In the genomic region with DNA sequence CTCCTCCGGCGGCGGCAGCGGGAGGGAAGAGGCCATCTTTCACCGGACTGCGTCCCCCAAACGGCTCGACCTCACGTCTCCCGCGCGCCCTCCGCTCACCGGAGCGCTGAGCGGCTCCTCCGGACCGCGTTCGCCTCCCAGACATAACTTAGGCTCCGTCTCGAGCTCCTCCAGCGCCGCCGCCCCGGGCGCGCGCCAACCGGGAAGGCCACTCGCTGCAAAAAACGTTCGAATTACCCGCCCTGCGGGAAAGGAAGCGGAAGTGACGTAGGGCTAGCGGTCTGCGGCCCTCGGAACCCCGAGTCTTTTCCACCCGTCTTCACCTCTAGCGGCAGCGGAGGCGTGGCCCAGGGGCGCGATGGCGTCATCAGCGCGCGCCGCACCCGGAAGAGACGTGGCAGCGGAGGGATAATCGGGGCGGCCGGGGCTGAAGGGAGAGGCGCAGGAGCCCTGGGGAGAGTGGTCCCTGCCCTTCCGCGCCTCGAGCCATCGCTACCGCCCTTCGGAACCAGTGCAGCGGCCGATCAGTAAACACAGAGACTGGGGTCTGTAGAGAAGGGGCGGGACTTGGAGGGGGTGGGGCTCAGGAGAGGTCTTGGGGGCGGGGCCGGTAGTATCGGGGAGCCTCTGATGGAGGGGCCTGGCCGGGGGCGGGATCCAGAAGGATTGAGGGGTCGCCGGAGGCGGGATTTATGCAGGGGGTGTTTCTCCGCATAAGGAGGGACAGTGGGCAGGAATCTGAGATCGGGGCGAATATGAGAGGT, we compare ENCODE assay signal across 1 cellular context.
TF ChIP-seq lines count a peak whose summit lies in the region.

A gene with protein sequence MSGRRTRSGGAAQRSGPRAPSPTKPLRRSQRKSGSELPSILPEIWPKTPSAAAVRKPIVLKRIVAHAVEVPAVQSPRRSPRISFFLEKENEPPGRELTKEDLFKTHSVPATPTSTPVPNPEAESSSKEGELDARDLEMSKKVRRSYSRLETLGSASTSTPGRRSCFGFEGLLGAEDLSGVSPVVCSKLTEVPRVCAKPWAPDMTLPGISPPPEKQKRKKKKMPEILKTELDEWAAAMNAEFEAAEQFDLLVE (minus strand): TSS at position 207 of the 764 bp plus-strand sequence. CDS start 62 bp downstream, at position 145.
A gene (plus strand): TSS at position 389 of the 764 bp plus-strand sequence. CDS start 477 bp downstream, outside the sequence.

TF ChIP-seq in K562, 482 proteins besides CTCF, POLR2A, EP300 and RAD21 (continued from another document and continues in another):
- TF ChIP-seq, protein P1, sequence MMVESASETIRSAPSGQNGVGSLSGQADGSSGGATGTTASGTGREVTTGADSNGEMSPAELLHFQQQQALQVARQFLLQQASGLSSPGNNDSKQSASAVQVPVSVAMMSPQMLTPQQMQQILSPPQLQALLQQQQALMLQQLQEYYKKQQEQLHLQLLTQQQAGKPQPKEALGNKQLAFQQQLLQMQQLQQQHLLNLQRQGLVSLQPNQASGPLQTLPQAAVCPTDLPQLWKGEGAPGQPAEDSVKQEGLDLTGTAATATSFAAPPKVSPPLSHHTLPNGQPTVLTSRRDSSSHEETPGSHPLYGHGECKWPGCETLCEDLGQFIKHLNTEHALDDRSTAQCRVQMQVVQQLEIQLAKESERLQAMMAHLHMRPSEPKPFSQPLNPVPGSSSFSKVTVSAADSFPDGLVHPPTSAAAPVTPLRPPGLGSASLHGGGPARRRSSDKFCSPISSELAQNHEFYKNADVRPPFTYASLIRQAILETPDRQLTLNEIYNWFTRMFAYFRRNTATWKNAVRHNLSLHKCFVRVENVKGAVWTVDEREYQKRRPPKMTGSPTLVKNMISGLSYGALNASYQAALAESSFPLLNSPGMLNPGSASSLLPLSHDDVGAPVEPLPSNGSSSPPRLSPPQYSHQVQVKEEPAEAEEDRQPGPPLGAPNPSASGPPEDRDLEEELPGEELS (CRISPR knock-in tag; IDR thresholded peaks at IDR 0.05; ENCODE audit: borderline replicate concordance), result no peak
- TF ChIP-seq, protein P2, sequence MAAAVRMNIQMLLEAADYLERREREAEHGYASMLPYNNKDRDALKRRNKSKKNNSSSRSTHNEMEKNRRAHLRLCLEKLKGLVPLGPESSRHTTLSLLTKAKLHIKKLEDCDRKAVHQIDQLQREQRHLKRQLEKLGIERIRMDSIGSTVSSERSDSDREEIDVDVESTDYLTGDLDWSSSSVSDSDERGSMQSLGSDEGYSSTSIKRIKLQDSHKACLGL (CRISPR knock-in tag; IDR thresholded peaks at IDR 0.05; ENCODE audit: borderline replicate concordance, poor library complexity, severe bottlenecking), result no peak
- no peak for TF ChIP-seq COPS2 (conservative IDR thresholded peaks at IDR 0.05)
- no peak for TF ChIP-seq BMI1 (IDR thresholded peaks at IDR 0.05; ENCODE audit: low read length)
- peak; percentile 99 for TF ChIP-seq GABPB1 (CRISPR knock-in tag; IDR thresholded peaks at IDR 0.05)
- TF ChIP-seq ZNF12 (CRISPR knock-in tag; IDR thresholded peaks at IDR 0.05), result 0 out of 2 replicates have a peak, but pooled peaks have one; percentile 76
- TF ChIP-seq TRIM28 (IDR thresholded peaks at IDR 0.05), result no peak
- TF ChIP-seq, protein P3, sequence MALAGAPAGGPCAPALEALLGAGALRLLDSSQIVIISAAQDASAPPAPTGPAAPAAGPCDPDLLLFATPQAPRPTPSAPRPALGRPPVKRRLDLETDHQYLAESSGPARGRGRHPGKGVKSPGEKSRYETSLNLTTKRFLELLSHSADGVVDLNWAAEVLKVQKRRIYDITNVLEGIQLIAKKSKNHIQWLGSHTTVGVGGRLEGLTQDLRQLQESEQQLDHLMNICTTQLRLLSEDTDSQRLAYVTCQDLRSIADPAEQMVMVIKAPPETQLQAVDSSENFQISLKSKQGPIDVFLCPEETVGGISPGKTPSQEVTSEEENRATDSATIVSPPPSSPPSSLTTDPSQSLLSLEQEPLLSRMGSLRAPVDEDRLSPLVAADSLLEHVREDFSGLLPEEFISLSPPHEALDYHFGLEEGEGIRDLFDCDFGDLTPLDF (CRISPR knock-in tag; IDR thresholded peaks at IDR 0.05), result peak; percentile 92
- peak in 1 of 2 experiments; percentile 58; a peak in 1 of 4 replicates for TF ChIP-seq NONO (IDR thresholded peaks at IDR 0.05; ENCODE audit: low read depth in 2 of 2, low read length in 1 of 2)
- TF ChIP-seq, protein P4, sequence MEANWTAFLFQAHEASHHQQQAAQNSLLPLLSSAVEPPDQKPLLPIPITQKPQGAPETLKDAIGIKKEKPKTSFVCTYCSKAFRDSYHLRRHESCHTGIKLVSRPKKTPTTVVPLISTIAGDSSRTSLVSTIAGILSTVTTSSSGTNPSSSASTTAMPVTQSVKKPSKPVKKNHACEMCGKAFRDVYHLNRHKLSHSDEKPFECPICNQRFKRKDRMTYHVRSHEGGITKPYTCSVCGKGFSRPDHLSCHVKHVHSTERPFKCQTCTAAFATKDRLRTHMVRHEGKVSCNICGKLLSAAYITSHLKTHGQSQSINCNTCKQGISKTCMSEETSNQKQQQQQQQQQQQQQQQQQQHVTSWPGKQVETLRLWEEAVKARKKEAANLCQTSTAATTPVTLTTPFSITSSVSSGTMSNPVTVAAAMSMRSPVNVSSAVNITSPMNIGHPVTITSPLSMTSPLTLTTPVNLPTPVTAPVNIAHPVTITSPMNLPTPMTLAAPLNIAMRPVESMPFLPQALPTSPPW (CRISPR knock-in tag; IDR thresholded peaks at IDR 0.05), result peak; percentile 77
- TF ChIP-seq, protein P5, sequence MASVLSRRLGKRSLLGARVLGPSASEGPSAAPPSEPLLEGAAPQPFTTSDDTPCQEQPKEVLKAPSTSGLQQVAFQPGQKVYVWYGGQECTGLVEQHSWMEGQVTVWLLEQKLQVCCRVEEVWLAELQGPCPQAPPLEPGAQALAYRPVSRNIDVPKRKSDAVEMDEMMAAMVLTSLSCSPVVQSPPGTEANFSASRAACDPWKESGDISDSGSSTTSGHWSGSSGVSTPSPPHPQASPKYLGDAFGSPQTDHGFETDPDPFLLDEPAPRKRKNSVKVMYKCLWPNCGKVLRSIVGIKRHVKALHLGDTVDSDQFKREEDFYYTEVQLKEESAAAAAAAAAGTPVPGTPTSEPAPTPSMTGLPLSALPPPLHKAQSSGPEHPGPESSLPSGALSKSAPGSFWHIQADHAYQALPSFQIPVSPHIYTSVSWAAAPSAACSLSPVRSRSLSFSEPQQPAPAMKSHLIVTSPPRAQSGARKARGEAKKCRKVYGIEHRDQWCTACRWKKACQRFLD (CRISPR knock-in tag; IDR thresholded peaks at IDR 0.05), result no peak
- TF ChIP-seq FOXP1 (CRISPR knock-in tag; IDR thresholded peaks at IDR 0.05), result no peak
- no peak for TF ChIP-seq ZNF316 (IDR thresholded peaks at IDR 0.05)
- TF ChIP-seq, protein P6, sequence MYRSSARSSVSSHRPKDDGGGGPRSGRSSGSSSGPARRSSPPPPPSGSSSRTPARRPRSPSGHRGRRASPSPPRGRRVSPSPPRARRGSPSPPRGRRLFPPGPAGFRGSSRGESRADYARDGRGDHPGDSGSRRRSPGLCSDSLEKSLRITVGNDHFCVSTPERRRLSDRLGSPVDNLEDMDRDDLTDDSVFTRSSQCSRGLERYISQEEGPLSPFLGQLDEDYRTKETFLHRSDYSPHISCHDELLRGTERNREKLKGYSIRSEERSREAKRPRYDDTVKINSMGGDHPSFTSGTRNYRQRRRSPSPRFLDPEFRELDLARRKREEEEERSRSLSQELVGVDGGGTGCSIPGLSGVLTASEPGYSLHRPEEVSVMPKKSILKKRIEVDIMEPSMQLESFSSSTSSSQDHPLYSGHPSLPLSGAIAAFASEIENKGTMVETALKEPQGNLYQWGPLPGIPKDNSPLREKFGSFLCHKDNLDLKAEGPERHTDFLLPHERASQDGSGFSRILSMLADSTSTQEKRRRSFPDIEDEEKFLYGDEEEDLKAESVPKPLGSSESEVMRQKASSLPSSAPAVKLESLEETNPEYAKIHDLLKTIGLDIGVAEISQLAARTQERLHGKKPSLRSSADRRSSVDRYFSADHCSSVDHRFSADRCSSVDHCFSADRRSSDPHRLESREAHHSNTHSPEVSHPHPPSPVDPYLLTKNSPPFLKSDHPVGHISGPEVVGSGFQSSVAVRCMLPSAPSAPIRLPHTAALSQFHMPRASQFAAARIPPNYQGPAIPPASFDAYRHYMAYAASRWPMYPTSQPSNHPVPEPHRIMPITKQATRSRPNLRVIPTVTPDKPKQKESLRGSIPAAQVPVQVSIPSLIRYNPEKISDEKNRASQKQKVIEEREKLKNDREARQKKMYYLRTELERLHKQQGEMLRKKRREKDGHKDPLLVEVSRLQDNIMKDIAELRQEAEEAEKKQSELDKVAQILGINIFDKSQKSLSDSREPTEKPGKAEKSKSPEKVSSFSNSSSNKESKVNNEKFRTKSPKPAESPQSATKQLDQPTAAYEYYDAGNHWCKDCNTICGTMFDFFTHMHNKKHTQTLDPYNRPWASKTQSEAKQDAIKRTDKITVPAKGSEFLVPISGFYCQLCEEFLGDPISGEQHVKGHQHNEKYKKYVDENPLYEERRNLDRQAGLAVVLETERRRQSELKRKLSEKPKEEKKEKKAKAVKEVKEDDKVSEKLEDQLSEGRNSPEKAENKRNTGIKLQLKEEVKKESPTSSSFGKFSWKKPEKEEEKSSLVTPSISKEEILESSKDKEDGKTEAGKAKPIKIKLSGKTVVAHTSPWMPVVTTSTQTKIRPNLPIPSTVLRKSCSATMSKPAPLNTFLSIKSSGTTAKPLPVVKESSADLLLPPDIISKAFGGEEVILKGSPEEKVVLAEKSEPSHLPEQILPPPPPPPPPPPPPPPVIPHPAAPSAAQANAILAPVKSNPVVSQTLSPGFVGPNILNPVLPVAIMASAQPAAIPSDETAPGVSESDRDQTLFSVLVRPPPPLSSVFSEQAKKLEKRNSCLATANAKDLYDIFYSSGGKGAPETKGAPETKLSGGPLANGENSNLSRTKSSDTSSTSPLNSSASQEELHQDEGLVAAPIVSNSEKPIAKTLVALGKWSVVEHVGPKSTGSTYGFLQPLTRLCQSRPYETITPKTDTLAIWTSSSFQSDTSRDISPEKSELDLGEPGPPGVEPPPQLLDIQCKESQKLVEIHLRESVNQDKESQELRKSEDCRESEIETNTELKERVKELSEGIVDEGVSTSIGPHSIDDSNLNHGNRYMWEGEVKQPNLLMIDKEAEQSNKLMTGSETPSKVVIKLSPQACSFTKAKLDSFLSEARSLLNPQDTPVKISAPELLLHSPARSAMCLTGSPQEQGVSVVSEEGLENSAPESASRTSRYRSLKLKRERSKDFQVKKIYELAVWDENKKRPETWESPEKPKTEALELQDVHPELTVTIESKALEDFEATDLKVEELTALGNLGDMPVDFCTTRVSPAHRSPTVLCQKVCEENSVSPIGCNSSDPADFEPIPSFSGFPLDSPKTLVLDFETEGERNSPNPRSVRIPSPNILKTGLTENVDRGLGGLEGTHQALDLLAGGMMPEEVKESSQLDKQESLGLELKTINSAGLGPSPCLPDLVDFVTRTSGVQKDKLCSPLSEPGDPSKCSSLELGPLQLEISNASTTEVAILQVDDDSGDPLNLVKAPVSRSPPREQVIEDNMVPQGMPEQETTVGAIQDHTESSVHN (IDR thresholded peaks at IDR 0.05; ENCODE audit: borderline replicate concordance in 1 of 2, low read depth in 1 of 2), result peak in 1 of 2 experiments; percentile 39; a peak in 1 of 4 replicates
- TF ChIP-seq, protein P7, sequence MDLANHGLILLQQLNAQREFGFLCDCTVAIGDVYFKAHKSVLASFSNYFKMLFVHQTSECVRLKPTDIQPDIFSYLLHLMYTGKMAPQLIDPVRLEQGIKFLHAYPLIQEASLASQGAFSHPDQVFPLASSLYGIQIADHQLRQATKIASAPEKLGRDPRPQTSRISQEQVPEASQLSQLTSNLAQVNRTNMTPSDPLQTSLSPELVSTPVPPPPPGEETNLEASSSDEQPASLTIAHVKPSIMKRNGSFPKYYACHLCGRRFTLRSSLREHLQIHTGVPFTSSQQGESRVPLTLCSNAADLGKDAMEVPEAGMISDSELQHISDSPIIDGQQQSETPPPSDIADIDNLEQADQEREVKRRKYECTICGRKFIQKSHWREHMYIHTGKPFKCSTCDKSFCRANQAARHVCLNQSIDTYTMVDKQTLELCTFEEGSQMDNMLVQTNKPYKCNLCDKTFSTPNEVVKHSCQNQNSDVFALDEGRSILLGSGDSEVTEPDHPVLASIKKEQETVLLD (IDR thresholded peaks at IDR 0.05), result 0 out of 2 replicates have a peak, but pooled peaks have one; percentile 18
- no peak for TF ChIP-seq ZNF586 (CRISPR knock-in tag; conservative IDR thresholded peaks at IDR 0.05)
- TF ChIP-seq, protein P8, sequence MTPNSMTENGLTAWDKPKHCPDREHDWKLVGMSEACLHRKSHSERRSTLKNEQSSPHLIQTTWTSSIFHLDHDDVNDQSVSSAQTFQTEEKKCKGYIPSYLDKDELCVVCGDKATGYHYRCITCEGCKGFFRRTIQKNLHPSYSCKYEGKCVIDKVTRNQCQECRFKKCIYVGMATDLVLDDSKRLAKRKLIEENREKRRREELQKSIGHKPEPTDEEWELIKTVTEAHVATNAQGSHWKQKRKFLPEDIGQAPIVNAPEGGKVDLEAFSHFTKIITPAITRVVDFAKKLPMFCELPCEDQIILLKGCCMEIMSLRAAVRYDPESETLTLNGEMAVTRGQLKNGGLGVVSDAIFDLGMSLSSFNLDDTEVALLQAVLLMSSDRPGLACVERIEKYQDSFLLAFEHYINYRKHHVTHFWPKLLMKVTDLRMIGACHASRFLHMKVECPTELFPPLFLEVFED (CRISPR knock-in tag; conservative IDR thresholded peaks at IDR 0.05), result no peak
- TF ChIP-seq, protein P9, sequence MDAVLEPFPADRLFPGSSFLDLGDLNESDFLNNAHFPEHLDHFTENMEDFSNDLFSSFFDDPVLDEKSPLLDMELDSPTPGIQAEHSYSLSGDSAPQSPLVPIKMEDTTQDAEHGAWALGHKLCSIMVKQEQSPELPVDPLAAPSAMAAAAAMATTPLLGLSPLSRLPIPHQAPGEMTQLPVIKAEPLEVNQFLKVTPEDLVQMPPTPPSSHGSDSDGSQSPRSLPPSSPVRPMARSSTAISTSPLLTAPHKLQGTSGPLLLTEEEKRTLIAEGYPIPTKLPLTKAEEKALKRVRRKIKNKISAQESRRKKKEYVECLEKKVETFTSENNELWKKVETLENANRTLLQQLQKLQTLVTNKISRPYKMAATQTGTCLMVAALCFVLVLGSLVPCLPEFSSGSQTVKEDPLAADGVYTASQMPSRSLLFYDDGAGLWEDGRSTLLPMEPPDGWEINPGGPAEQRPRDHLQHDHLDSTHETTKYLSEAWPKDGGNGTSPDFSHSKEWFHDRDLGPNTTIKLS (IDR thresholded peaks at IDR 0.05; ENCODE audit: borderline replicate concordance, low read depth), result peak; percentile 100
- no peak for TF ChIP-seq SMARCE1 (IDR thresholded peaks at IDR 0.05)
